In the genomic region with DNA sequence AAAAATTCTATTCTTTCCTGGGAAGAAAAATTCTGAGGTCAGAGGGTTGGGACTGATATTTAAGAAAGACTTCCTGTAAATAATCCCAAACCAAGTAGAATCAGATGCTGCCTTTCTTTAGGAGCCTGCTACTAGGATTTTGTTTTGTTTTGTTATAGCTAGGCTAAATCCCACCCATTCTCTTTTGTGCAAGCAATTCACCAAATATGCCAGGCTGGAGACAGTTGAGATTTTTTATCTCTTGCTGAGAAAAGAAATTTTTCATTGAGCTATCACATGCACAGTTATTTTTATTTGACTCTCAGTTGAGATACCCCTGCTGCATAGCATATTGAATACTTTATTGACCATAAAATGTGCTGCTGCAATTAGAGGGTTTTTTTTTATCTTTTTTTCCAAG, we compare ENCODE assay signal across 2 cellular contexts.
TF ChIP-seq lines count a peak whose summit lies in the region.

No MANE protein-coding gene starts in this region.

TF ChIP-seq in GM23338, 12 proteins besides CTCF, POLR2A, EP300 and RAD21 (continued from another document):
- TF ChIP-seq ZNF462 (CRISPR knock-in tag; IDR thresholded peaks at IDR 0.05) (no peak), JUNB (IDR thresholded peaks at IDR 0.05; ENCODE audit: unreplicated experiment) (no peak), REST (IDR thresholded peaks at IDR 0.05; ENCODE audit: unreplicated experiment) (no peak), ZNF331 (CRISPR knock-in tag; IDR thresholded peaks at IDR 0.05; ENCODE audit: low read depth) (no peak), ETS1 (IDR thresholded peaks at IDR 0.05) (no peak), STAT1 (IDR thresholded peaks at IDR 0.05; ENCODE audit: unreplicated experiment) (no peak)

TF ChIP-seq in SK-N-SH, 30 proteins besides CTCF, POLR2A, EP300 and RAD21 (continued from another document):
- no peak for TF ChIP-seq ZBTB33 (IDR thresholded peaks at IDR 0.05; ENCODE audit: borderline replicate concordance, low read depth)
